ENCODE assay signal across 8 cellular contexts in genomic region chr12:49346659-49347306, GRCh38. TPM values are rescaled to one million over a fixed set of nuclear protein-coding genes. Genes with fewer than 3 reads are reported as not detected.
A peak's percentile ranks its signal among the peaks of the same experiment; 100 is the strongest.
DNase-seq lines count a peak whose midpoint lies in the region; ATAC-seq and TF ChIP-seq lines count a peak whose summit lies in the region.

TSS of gene DNAJC22 (plus strand) at chr12:49346888. CDS start at chr12:49348873, 1,985 bp downstream.

- DNase-seq in NCI-H2081 (lab: John Stamatoyannopoulos, UW): peak; percentile 35 to 54
- no peak for DNase-seq in NCI-H2081 treated with DMSO at 0.1 percent for 48 hours (lab: John Stamatoyannopoulos, UW)
- DNase-seq in NCI-H1930 (lab: John Stamatoyannopoulos, UW): peak; percentile 18 to 42
- no peak for DNase-seq in ascending aorta (ENCODE audit: low spot score in 2 of 2)
- no peak for DNase-seq in left lung
- no peak for DNase-seq in substantia nigra (lab: John Stamatoyannopoulos, UW)

- intact Hi-C loops in ascending aorta (cut with DNase I): loop anchor here (10.0 kb wide), 1 partner anchor 282 kb away; the partner anchor contains the start of genes KMT2D and RHEBL1
- intact Hi-C loops in left lung (cut with DNase I): loop anchor here in 1 of 2 donors (10.0 kb wide), 1 partner anchor 62 kb away; no protein-coding TSS in a partner anchor

- peak; percentile 6 for ATAC-seq in left lung
- ATAC-seq in HG02678 (IDR thresholded peaks at IDR 0.05; ENCODE audit: unreplicated experiment): no peak
- no peak for ATAC-seq in HG02623 (IDR thresholded peaks at IDR 0.05; ENCODE audit: unreplicated experiment)

- H3K27me3 ChIP-seq in ascending aorta (peaks cover 25% of the 10 kb centered on the region), left lung (peaks cover 58 to 100% of the 10 kb centered on the region in 2 donors)

- H3K27ac ChIP-seq in ascending aorta: no peak within 1 kb of the TSS
- H3K27ac ChIP-seq in left lung: no peak within 1 kb of the TSS
- H3K27ac ChIP-seq in substantia nigra (ENCODE audit: low read depth, low read length, poor library complexity, severe bottlenecking): peak within 1 kb of the TSS; percentile 11

- peaks cover 34 to 50% of the 10 kb centered on the region in 2 donors for H3K4me1 ChIP-seq in ascending aorta
- peaks cover 41 to 54% of the 10 kb centered on the region in 2 donors for H3K4me1 ChIP-seq in left lung

- TF ChIP-seq CTCF in ascending aorta (IDR thresholded peaks at IDR 0.05): no peak
- no peak for TF ChIP-seq CTCF in left lung (IDR thresholded peaks at IDR 0.05)

- no peaks in the 10 kb centered on the region for H3K9me3 ChIP-seq in ascending aorta
- H3K9me3 ChIP-seq in left lung: no peaks in the 10 kb centered on the region

- H3K36me3 ChIP-seq in ascending aorta: no peaks in the 10 kb centered on the region
- H3K36me3 ChIP-seq in left lung: no peaks in the 10 kb centered on the region

- H3K4me3 ChIP-seq in ascending aorta (peak within 1 kb of the TSS; percentile 41 to 69), left lung (peak within 1 kb of the TSS; percentile 13 to 18)

RNA-seq across cellular contexts. Expression of gene DNAJC22, which starts in this region (rescaled TPM):
- total RNA-seq in ascending aorta (not detected), left lung (1 to 10 TPM in 1 of 2 donors, under 1 TPM in 1; 0.21 to 2.7 TPM)

Comparison
In these comparisons a context has a peak if more than half of its experiments do, and no peak if none do; other contexts are left out.
1. DNase-seq: peak in NCI-H2081 (2 of 2) and NCI-H1930 (2 of 2); none in NCI-H2081 treated with DMSO at 0.1 percent for 48 hours (single experiment), ascending aorta (0 of 2), left lung (0 of 2) and substantia nigra (0 of 49).